In the genomic region with DNA sequence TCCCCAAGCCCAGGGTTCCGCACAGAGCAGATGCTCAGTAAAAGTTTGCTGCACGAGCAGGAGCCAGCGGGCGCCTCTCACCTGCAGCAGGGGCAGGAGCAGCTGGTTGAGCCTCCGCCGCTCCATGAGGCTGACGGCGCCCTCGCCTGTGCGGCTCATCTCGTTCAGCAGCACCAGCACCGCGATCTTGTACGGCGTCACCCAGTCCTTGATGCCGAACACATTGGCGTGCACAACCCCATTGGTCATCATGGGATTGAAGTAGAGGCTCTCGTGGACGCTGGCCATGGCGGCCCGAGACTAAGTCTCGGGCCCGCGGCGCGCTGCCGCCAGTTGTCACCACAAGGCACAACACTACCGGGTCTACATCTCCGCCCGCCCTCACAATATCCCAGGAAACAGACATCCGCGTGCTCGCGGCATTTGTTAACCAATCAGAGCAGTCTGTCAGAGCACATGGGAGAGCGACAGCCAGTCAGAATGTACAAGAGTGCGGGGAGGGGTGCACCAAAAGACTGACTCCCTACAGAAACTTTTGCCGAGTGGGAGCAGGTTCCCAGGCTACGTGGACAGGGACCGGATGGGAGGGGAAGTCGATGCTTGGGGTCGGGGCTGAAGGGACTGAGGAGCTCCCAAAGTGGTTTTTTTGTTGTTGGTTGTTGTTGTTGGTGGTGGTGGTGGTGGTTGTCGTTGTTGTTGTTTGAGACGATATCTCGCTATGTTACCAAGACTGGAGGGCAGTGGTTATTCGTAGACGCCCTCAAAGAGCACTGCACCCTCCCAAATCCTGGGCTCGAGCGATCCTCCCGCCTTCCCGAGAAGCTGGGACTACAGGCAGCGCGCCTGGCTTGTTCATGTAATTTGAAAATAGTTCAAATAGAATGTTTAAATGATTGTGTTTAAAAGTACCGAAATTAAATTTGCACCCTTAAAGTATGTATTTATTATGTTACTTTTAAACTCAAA, we compare ENCODE assay signal across 1 cellular context.
A peak's percentile ranks its signal among the peaks of the same experiment; 100 is the strongest.
TF ChIP-seq lines count a peak whose summit lies in the region.

A gene with protein sequence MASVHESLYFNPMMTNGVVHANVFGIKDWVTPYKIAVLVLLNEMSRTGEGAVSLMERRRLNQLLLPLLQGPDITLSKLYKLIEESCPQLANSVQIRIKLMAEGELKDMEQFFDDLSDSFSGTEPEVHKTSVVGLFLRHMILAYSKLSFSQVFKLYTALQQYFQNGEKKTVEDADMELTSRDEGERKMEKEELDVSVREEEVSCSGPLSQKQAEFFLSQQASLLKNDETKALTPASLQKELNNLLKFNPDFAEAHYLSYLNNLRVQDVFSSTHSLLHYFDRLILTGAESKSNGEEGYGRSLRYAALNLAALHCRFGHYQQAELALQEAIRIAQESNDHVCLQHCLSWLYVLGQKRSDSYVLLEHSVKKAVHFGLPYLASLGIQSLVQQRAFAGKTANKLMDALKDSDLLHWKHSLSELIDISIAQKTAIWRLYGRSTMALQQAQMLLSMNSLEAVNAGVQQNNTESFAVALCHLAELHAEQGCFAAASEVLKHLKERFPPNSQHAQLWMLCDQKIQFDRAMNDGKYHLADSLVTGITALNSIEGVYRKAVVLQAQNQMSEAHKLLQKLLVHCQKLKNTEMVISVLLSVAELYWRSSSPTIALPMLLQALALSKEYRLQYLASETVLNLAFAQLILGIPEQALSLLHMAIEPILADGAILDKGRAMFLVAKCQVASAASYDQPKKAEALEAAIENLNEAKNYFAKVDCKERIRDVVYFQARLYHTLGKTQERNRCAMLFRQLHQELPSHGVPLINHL (minus strand): TSS at position 359 of the 966 bp plus-strand sequence. CDS start 71 bp downstream, at position 288.

TF ChIP-seq in WTC11, 78 proteins besides CTCF, POLR2A, EP300 and RAD21 (continued from another document and continues in another):
- TF ChIP-seq, protein P1, sequence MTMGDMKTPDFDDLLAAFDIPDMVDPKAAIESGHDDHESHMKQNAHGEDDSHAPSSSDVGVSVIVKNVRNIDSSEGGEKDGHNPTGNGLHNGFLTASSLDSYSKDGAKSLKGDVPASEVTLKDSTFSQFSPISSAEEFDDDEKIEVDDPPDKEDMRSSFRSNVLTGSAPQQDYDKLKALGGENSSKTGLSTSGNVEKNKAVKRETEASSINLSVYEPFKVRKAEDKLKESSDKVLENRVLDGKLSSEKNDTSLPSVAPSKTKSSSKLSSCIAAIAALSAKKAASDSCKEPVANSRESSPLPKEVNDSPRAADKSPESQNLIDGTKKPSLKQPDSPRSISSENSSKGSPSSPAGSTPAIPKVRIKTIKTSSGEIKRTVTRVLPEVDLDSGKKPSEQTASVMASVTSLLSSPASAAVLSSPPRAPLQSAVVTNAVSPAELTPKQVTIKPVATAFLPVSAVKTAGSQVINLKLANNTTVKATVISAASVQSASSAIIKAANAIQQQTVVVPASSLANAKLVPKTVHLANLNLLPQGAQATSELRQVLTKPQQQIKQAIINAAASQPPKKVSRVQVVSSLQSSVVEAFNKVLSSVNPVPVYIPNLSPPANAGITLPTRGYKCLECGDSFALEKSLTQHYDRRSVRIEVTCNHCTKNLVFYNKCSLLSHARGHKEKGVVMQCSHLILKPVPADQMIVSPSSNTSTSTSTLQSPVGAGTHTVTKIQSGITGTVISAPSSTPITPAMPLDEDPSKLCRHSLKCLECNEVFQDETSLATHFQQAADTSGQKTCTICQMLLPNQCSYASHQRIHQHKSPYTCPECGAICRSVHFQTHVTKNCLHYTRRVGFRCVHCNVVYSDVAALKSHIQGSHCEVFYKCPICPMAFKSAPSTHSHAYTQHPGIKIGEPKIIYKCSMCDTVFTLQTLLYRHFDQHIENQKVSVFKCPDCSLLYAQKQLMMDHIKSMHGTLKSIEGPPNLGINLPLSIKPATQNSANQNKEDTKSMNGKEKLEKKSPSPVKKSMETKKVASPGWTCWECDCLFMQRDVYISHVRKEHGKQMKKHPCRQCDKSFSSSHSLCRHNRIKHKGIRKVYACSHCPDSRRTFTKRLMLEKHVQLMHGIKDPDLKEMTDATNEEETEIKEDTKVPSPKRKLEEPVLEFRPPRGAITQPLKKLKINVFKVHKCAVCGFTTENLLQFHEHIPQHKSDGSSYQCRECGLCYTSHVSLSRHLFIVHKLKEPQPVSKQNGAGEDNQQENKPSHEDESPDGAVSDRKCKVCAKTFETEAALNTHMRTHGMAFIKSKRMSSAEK (CRISPR knock-in tag; IDR thresholded peaks at IDR 0.05; ENCODE audit: borderline replicate concordance): no peak
- TF ChIP-seq SOX15 (CRISPR knock-in tag; IDR thresholded peaks at IDR 0.05) (no peak), NR2C2 (CRISPR knock-in tag; IDR thresholded peaks at IDR 0.05) (no peak), KAT7 (CRISPR knock-in tag; IDR thresholded peaks at IDR 0.05; ENCODE audit: borderline replicate concordance) (no peak), PREB (CRISPR knock-in tag; IDR thresholded peaks at IDR 0.05; ENCODE audit: borderline replicate concordance) (no peak; the same call in 1 of the 2 replicates), SMAD3 (CRISPR knock-in tag; IDR thresholded peaks at IDR 0.05; ENCODE audit: borderline replicate concordance) (no peak), MYBL2 (CRISPR knock-in tag; IDR thresholded peaks at IDR 0.05) (0 out of 2 replicates have a peak, but pooled peaks have one; percentile 52), MAX (CRISPR knock-in tag; IDR thresholded peaks at IDR 0.05) (peak; percentile 90), NFE2L1 (CRISPR knock-in tag; IDR thresholded peaks at IDR 0.05) (no peak), HMGA2 (CRISPR knock-in tag; IDR thresholded peaks at IDR 0.05) (no peak), ETV6 (CRISPR knock-in tag; IDR thresholded peaks at IDR 0.05) (peak; percentile 71; the same call in 1 of the 2 replicates), USF2 (CRISPR knock-in tag; IDR thresholded peaks at IDR 0.05) (peak; percentile 97), ZBTB43 (CRISPR knock-in tag; IDR thresholded peaks at IDR 0.05) (peak; percentile 69; the same call in 1 of the 2 replicates), FOXK1 (CRISPR knock-in tag; IDR thresholded peaks at IDR 0.05) (peak; percentile 97), NFYB (CRISPR knock-in tag; conservative IDR thresholded peaks at IDR 0.05; ENCODE audit: low read depth) (peak; percentile 98), FOXP1 (CRISPR knock-in tag; IDR thresholded peaks at IDR 0.05; ENCODE audit: borderline replicate concordance) (peak; percentile 68; the same call in 1 of the 2 replicates), ZNF263 (CRISPR knock-in tag; IDR thresholded peaks at IDR 0.05; ENCODE audit: low read depth) (no peak), ATF1 (CRISPR knock-in tag; IDR thresholded peaks at IDR 0.05) (no peak), ZNF121 (CRISPR knock-in tag; IDR thresholded peaks at IDR 0.05) (no peak), RELA (CRISPR knock-in tag; IDR thresholded peaks at IDR 0.05; ENCODE audit: borderline replicate concordance) (no peak), ATF2 (CRISPR knock-in tag; IDR thresholded peaks at IDR 0.05; ENCODE audit: borderline replicate concordance, low read depth) (no peak), ZNF138 (CRISPR knock-in tag; conservative IDR thresholded peaks at IDR 0.05) (no peak), TCF7 (CRISPR knock-in tag; IDR thresholded peaks at IDR 0.05; ENCODE audit: low read depth) (no peak), CBFB (CRISPR knock-in tag; IDR thresholded peaks at IDR 0.05; ENCODE audit: low read depth) (no peak), SP1 (CRISPR knock-in tag; conservative IDR thresholded peaks at IDR 0.05) (peak; percentile 83)
- TF ChIP-seq, protein P2, sequence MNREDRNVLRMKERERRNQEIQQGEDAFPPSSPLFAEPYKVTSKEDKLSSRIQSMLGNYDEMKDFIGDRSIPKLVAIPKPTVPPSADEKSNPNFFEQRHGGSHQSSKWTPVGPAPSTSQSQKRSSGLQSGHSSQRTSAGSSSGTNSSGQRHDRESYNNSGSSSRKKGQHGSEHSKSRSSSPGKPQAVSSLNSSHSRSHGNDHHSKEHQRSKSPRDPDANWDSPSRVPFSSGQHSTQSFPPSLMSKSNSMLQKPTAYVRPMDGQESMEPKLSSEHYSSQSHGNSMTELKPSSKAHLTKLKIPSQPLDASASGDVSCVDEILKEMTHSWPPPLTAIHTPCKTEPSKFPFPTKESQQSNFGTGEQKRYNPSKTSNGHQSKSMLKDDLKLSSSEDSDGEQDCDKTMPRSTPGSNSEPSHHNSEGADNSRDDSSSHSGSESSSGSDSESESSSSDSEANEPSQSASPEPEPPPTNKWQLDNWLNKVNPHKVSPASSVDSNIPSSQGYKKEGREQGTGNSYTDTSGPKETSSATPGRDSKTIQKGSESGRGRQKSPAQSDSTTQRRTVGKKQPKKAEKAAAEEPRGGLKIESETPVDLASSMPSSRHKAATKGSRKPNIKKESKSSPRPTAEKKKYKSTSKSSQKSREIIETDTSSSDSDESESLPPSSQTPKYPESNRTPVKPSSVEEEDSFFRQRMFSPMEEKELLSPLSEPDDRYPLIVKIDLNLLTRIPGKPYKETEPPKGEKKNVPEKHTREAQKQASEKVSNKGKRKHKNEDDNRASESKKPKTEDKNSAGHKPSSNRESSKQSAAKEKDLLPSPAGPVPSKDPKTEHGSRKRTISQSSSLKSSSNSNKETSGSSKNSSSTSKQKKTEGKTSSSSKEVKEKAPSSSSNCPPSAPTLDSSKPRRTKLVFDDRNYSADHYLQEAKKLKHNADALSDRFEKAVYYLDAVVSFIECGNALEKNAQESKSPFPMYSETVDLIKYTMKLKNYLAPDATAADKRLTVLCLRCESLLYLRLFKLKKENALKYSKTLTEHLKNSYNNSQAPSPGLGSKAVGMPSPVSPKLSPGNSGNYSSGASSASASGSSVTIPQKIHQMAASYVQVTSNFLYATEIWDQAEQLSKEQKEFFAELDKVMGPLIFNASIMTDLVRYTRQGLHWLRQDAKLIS (CRISPR knock-in tag; IDR thresholded peaks at IDR 0.05; ENCODE audit: borderline replicate concordance): no peak
- TF ChIP-seq, protein P3, sequence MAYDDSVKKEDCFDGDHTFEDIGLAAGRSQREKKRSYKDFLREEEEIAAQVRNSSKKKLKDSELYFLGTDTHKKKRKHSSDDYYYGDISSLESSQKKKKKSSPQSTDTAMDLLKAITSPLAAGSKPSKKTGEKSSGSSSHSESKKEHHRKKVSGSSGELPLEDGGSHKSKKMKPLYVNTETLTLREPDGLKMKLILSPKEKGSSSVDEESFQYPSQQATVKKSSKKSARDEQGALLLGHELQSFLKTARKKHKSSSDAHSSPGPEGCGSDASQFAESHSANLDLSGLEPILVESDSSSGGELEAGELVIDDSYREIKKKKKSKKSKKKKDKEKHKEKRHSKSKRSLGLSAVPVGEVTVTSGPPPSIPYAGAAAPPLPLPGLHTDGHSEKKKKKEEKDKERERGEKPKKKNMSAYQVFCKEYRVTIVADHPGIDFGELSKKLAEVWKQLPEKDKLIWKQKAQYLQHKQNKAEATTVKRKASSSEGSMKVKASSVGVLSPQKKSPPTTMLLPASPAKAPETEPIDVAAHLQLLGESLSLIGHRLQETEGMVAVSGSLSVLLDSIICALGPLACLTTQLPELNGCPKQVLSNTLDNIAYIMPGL (CRISPR knock-in tag; IDR thresholded peaks at IDR 0.05): 0 out of 2 replicates have a peak, but pooled peaks have one; percentile 44
- TF ChIP-seq, protein P4, sequence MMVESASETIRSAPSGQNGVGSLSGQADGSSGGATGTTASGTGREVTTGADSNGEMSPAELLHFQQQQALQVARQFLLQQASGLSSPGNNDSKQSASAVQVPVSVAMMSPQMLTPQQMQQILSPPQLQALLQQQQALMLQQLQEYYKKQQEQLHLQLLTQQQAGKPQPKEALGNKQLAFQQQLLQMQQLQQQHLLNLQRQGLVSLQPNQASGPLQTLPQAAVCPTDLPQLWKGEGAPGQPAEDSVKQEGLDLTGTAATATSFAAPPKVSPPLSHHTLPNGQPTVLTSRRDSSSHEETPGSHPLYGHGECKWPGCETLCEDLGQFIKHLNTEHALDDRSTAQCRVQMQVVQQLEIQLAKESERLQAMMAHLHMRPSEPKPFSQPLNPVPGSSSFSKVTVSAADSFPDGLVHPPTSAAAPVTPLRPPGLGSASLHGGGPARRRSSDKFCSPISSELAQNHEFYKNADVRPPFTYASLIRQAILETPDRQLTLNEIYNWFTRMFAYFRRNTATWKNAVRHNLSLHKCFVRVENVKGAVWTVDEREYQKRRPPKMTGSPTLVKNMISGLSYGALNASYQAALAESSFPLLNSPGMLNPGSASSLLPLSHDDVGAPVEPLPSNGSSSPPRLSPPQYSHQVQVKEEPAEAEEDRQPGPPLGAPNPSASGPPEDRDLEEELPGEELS (CRISPR knock-in tag; IDR thresholded peaks at IDR 0.05): no peak
- TF ChIP-seq, protein P5, sequence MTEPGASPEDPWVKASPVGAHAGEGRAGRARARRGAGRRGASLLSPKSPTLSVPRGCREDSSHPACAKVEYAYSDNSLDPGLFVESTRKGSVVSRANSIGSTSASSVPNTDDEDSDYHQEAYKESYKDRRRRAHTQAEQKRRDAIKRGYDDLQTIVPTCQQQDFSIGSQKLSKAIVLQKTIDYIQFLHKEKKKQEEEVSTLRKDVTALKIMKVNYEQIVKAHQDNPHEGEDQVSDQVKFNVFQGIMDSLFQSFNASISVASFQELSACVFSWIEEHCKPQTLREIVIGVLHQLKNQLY (CRISPR knock-in tag; IDR thresholded peaks at IDR 0.05): no peak
